In genomic region chr2:44955593-44956449, GRCh38 we compare ENCODE assay signal across 9 cellular contexts. TPM values are rescaled to one million over a fixed set of nuclear protein-coding genes. Genes with fewer than 3 reads are reported as not detected.
DNase-seq lines count a peak whose midpoint lies in the region; ATAC-seq and TF ChIP-seq lines count a peak whose summit lies in the region.
"Had no signal": no experiment of that assay in that cellular context is flagged by ENCODE, and none has a peak within 500 bp of the region (broad histone marks: within the 10 kb centered on the region; RNA-seq: fewer than 3 reads in every experiment).

No MANE protein-coding gene starts in this region.

- intact Hi-C loops in Right ventricle myocardium inferior (cut with DNase I) (loop anchor here (2.0 to 10.0 kb wide), 5 partner anchors 391 to 911 kb away; no protein-coding TSS in a partner anchor), posterior vena cava (cut with DNase I) (loop anchor here (5.0 to 10.0 kb wide), 3 partner anchors 471 to 914 kb away; no protein-coding TSS in a partner anchor), upper lobe of right lung (cut with DNase I) (no loop called here)

- H3K9me3 ChIP-seq in upper lobe of right lung = no peaks in the 10 kb centered on the region

- peak; percentile 79 for DNase-seq in CD1c-positive myeloid dendritic cell (ENCODE audit: extremely low spot score)
- peak; percentile 50 for DNase-seq in M059J (ENCODE audit: low read depth)
- peak; percentile 30 for DNase-seq in SKM-1 (lab: John Stamatoyannopoulos, UW; ENCODE audit: unreplicated experiment)
- peak; percentile 83 for DNase-seq in activated naive CD4-positive, alpha-beta T cell treated with anti-CD3 and anti-CD28 coated beads, Interleukin-2, amount 50 U/mL, for 16 hours
- DNase-seq in Right ventricle myocardium inferior (ENCODE audit: missing footprints) = peak; percentile 82
- peak; percentile 94 for DNase-seq in posterior vena cava (ENCODE audit: low spot score)
- peak; percentile 89 for DNase-seq in upper lobe of right lung

- peaks cover 59% of the 10 kb centered on the region for H3K27me3 ChIP-seq in upper lobe of right lung

- ATAC-seq in GM21390 (IDR thresholded peaks at IDR 0.05; ENCODE audit: unreplicated experiment) (peak; percentile 57), Right ventricle myocardium inferior (peak; percentile 84), upper lobe of right lung (peak; percentile 86)

- no peak overlapping the region for H3K27ac ChIP-seq in upper lobe of right lung

- H3K4me1 ChIP-seq in upper lobe of right lung = peaks cover 21% of the 10 kb centered on the region

- H3K4me3 ChIP-seq in upper lobe of right lung = no peak overlapping the region

- H3K36me3 ChIP-seq in upper lobe of right lung = no peaks in the 10 kb centered on the region

- TF ChIP-seq CTCF in upper lobe of right lung (IDR thresholded peaks at IDR 0.05) = peak; percentile 86

RNA-seq across cellular contexts. Expression of gene SIX3, which starts 14.3 kb away (rescaled TPM):
- not detected in 2 replicates for total RNA-seq in M059J (2014; rRNA removed; shearing (Covaris generic))
- total RNA-seq in Right ventricle myocardium inferior (not detected), posterior vena cava (not detected), upper lobe of right lung (not detected)

RNA-seq across cellular contexts. Expression of gene SIX2, which starts 53.4 kb away (rescaled TPM):
- total RNA-seq in M059J (2014; rRNA removed; shearing (Covaris generic)) = 0.37 TPM in 1 of 2 replicates, not detected in the other
- total RNA-seq in Right ventricle myocardium inferior (0.65 TPM), posterior vena cava (1 to 10 TPM in 1 of 2 donors, under 1 TPM in 1; 0.33 to 1.3 TPM), upper lobe of right lung (not detected)
- total RNA-seq: activated CD8-positive, alpha-beta memory T cell treated with anti-CD3 and anti-CD28 coated beads for 36 hours had no signal

Comparison
In these comparisons a context has a peak if more than half of its experiments do, and no peak if none do; other contexts are left out.
1. DNase-seq: peak in every context shown above with its lines; median percentile 94 in posterior vena cava; 89 in upper lobe of right lung; 83 in activated naive CD4-positive, alpha-beta T cell treated with anti-CD3 and anti-CD28 coated beads, Interleukin-2, amount 50 U/mL, for 16 hours; 82 in Right ventricle myocardium inferior; 79 in CD1c-positive myeloid dendritic cell; 50 in M059J; 30 in SKM-1.